ENCODE assay signal across 12 cellular contexts in the genomic region with DNA sequence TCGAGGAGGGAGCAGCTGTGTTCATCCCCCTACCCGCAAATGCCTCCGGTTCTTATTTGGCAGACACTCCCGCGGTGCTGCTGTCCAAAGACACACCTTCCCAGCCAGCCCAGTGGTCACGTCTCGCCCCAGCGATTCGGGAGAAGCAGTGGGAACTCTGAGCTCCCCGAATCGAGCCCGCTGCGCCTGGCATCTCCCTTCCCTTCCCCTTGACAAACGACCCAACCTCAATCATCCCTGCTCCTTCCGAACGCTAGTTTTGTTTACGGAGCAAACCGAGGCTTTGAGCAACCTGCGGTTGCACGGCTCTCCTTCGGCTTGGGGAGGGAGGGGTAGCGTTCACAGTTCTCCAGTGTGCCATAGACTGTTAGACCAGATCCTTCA. TPM values are rescaled to one million over a fixed set of nuclear protein-coding genes. Genes with fewer than 3 reads are reported as not detected.
A peak's percentile ranks its signal among the peaks of the same experiment; 100 is the strongest.
DNase-seq lines count a peak whose midpoint lies in the region; ATAC-seq and TF ChIP-seq lines count a peak whose summit lies in the region.
"Had no signal": no experiment of that assay in that cellular context is flagged by ENCODE, and none has a peak within 500 bp of the region (broad histone marks: within the 10 kb centered on the region; RNA-seq: fewer than 3 reads in every experiment).

No MANE protein-coding gene starts in this region.

- no peaks in the 10 kb centered on the region for H3K4me1 ChIP-seq in HUES64 (ENCODE audit: insufficient read depth, low read length)
- H3K4me1 ChIP-seq in HAP-1: no peaks in the 10 kb centered on the region

- H3K9me3 ChIP-seq in HUES64 (ENCODE audit: insufficient read depth, low read depth, low read length) (no peaks in the 10 kb centered on the region), iPS-18c (ENCODE audit: control insufficient read depth, insufficient read depth, low read length) (peaks cover 10% of the 10 kb centered on the region), HAP-1 (no peaks in the 10 kb centered on the region)

- WGBS in HUES64: under 1% methylated on average over 22 of the region's 22 CpGs

- no peak overlapping the region for H3K9ac ChIP-seq in HUES64 (ENCODE audit: low read depth, low read length)

- H3K27ac Mint-ChIP-seq in stimulated activated naive B cell treated with anti-CD40 and anti-IgM and Interleukin-4, amounts not matched to agents 10 μg/mL and 1 μg/mL and 100 μg/mL, for 72 hours: no peak overlapping the region
- H3K27ac Mint-ChIP-seq: activated CD8-positive, alpha-beta T cell treated with anti-CD3 and anti-CD28 coated beads for 36 hours had no signal

- H3K4me3 ChIP-seq in HUES64 (ENCODE audit: low read length) (peak overlapping the region; percentile 71), brain microvascular endothelial cell (ENCODE audit: low read depth, low read length) (peak overlapping the region; percentile 46), iPS-18c (ENCODE audit: insufficient read depth, low read depth, low read length) (peak overlapping the region; percentile 53; the same call in 1 of the 2 replicates), HAP-1 (no peak overlapping the region)

- H3K9me3 Mint-ChIP-seq in stimulated activated naive B cell treated with anti-CD40 and anti-IgM and Interleukin-4, amounts not matched to agents 10 μg/mL and 1 μg/mL and 100 μg/mL, for 72 hours: no peaks in the 10 kb centered on the region
- H3K9me3 Mint-ChIP-seq: activated CD8-positive, alpha-beta T cell treated with anti-CD3 and anti-CD28 coated beads for 36 hours had no signal

- H3K27ac ChIP-seq in HUES64 (ENCODE audit: low read depth, low read length): no peak overlapping the region
- H3K27ac ChIP-seq in brain microvascular endothelial cell: no peak overlapping the region

- H3K4me3 Mint-ChIP-seq in stimulated activated naive B cell treated with anti-CD40 and anti-IgM and Interleukin-4, amounts not matched to agents 10 μg/mL and 1 μg/mL and 100 μg/mL, for 72 hours: peak overlapping the region; percentile 37 to 55
- H3K4me3 Mint-ChIP-seq: activated CD8-positive, alpha-beta T cell treated with anti-CD3 and anti-CD28 coated beads for 36 hours had no signal

- no peak for TF ChIP-seq CTCF in brain microvascular endothelial cell (IDR thresholded peaks at IDR 0.05; ENCODE audit: low read depth, low read length, missing control alignments)

- peaks cover 26 to 30% of the 10 kb centered on the region in 2 donors for H3K27me3 Mint-ChIP-seq in stimulated activated naive B cell treated with anti-CD40 and anti-IgM and Interleukin-4, amounts not matched to agents 10 μg/mL and 1 μg/mL and 100 μg/mL, for 72 hours

- in situ Hi-C loops in brain microvascular endothelial cell (cut with HindIII; ENCODE audit: low pct_ligation_motif_present, low sequenced_read_pairs): no loop called here
- in situ Hi-C loops in HAP-1 (cut with MboI; ENCODE audit: low sequenced_read_pairs): no loop called here

- H3K36me3 Mint-ChIP-seq in stimulated activated naive B cell treated with anti-CD40 and anti-IgM and Interleukin-4, amounts not matched to agents 10 μg/mL and 1 μg/mL and 100 μg/mL, for 72 hours: no peaks in the 10 kb centered on the region

- H3K27me3 ChIP-seq in HUES64 (ENCODE audit: insufficient read depth, low read length) (peaks cover 42% of the 10 kb centered on the region), brain microvascular endothelial cell (replicated peaks) (peaks cover 2% of the 10 kb centered on the region), HAP-1 (ENCODE audit: low read depth) (peaks cover 16% of the 10 kb centered on the region)

- H3K4me1 Mint-ChIP-seq in stimulated activated naive B cell treated with anti-CD40 and anti-IgM and Interleukin-4, amounts not matched to agents 10 μg/mL and 1 μg/mL and 100 μg/mL, for 72 hours: peaks cover 0 to 7% of the 10 kb centered on the region in 2 donors

- DNase-seq in brain microvascular endothelial cell (no peak), cerebellum (ENCODE audit: low spot score) (no peak), HAP-1 (ENCODE audit: low spot score in 2 of 2) (no peak), HT-29 (ENCODE audit: low spot score) (no peak)
- DNase-seq in stimulated activated naive B cell treated with anti-CD40 and anti-IgM and Interleukin-4, amounts not matched to agents 10 μg/mL and 1 μg/mL and 100 μg/mL, for 72 hours: no peak
- DNase-seq: activated CD8-positive, alpha-beta T cell treated with anti-CD3 and anti-CD28 coated beads for 36 hours had no signal

- no peaks in the 10 kb centered on the region for H3K36me3 ChIP-seq in HUES64 (ENCODE audit: insufficient read depth, low read length)
- no peaks in the 10 kb centered on the region for H3K36me3 ChIP-seq in brain microvascular endothelial cell (replicated peaks)
- no peaks in the 10 kb centered on the region for H3K36me3 ChIP-seq in HAP-1 (replicated peaks)

- ATAC-seq in stimulated activated naive B cell treated with anti-CD40 and anti-IgM and Interleukin-4, amounts not matched to agents 10 μg/mL and 1 μg/mL and 100 μg/mL, for 72 hours (replicated peaks): no peak
- no peak for ATAC-seq in GM19467 (IDR thresholded peaks at IDR 0.05; ENCODE audit: unreplicated experiment)
- ATAC-seq: activated CD8-positive, alpha-beta T cell treated with anti-CD3 and anti-CD28 coated beads for 36 hours; HCT116 had no signal

RNA-seq across cellular contexts. Expression of gene FRMPD4, which starts 0.3 kb away (rescaled TPM):
- polyA plus RNA-seq in HUES64 (2013, experiment 1 of 2): 0.30 TPM
- 0.38 TPM for polyA plus RNA-seq in HUES64 (2013, experiment 2 of 2)
- total RNA-seq in cerebellum: 7.2 TPM
- total RNA-seq in HT-29 (2014; rRNA removed; shearing (Covaris generic)): not detected in 2 replicates
- total RNA-seq: activated CD8-positive, alpha-beta T cell treated with anti-CD3 and anti-CD28 coated beads for 36 hours; mononuclear cell; OCI-LY7 had no signal
